In the genomic region with DNA sequence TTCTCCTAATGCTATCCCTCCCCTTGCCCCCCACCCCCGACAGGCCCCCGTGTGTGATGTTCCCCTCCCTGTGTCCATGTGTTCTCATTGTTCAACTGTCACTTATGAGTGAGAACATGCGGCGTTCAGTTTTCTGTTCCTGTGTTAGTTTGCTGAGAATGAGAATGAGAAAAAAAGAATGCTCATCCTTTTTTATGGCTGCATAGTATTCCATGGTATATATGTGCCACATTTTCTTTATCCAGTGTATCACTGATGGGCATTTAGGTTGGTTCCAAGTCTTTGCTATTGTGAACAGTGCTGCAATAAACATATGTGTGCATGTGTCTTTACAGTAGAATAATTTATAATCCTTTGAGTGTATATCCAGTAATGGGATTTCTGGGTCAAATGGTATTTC, we compare ENCODE assay signal across 11 cellular contexts. TPM values are rescaled to one million over a fixed set of nuclear protein-coding genes. Genes with fewer than 3 reads are reported as not detected.
"Had no signal": no experiment of that assay in that cellular context is flagged by ENCODE, and none has a peak within 500 bp of the region (broad histone marks: within the 10 kb centered on the region; RNA-seq: fewer than 3 reads in every experiment).

No MANE protein-coding gene starts in this region.

RNA-seq across cellular contexts. Expression of a gene that starts 26.2 kb away (rescaled TPM):
- total RNA-seq: stomach, subcutaneous adipose tissue, suprapubic skin, temporal lobe, thoracic aorta, thyroid gland, tibial nerve, upper lobe of right lung, ureter, urinary bladder, vagina had no signal
- polyA plus RNA-seq: stomach, urinary bladder had no signal
